13 cellular contexts compared by ENCODE assay signal in genomic region chr4:107853444-107854325, GRCh38. TPM values are rescaled to one million over a fixed set of nuclear protein-coding genes. Genes with fewer than 3 reads are reported as not detected.
DNase-seq lines count a peak whose midpoint lies in the region; ATAC-seq, FAIRE-seq and TF ChIP-seq lines count a peak whose summit lies in the region.
"Had no signal": no experiment of that assay in that cellular context is flagged by ENCODE, and none has a peak within 500 bp of the region (broad histone marks: within the 10 kb centered on the region; RNA-seq: fewer than 3 reads in every experiment).

No MANE protein-coding gene starts in this region.

- no peak overlapping the region for H3K4me3 ChIP-seq in RWPE2 (ENCODE audit: severe bottlenecking)

- peak overlapping the region; percentile 72 for H3K27ac ChIP-seq in RWPE2 (ENCODE audit: poor library complexity, severe bottlenecking)

- no peak for TF ChIP-seq CTCF in RWPE2 (IDR thresholded peaks at IDR 0.05; ENCODE audit: poor library complexity, severe bottlenecking)

- DNase-seq in Daoy (ENCODE audit: low read depth) (peak; percentile 33), RWPE2 (ENCODE audit: low spot score) (no peak), foreskin melanocyte (peak; percentile 56), pulmonary artery endothelial cell (ENCODE audit: low read depth, low spot score) (peak; percentile 33), NCI-H2081 treated with DMSO at 0.1 percent for 48 hours (lab: John Stamatoyannopoulos, UW) (no peak), SIG-M5 treated with dmso at 0.1 percent for 504 hours (lab: John Stamatoyannopoulos, UW; ENCODE audit: unreplicated experiment) (no peak), ureter (ENCODE audit: low spot score) (no peak), GM12892 (ENCODE audit: insufficient read length) (no peak)
- DNase-seq: activated CD4-positive, alpha-beta memory T cell treated with anti-CD3 and anti-CD28 coated beads, Interleukin-2, amount 10 ng/mL, durations not matched to agents 7 days and 5 days; CD8-positive, alpha-beta memory T cell; NCI-H1105 treated with DMSO at 0.1 percent for 48 hours; retina; stimulated activated CD8-positive, alpha-beta memory T cell treated with anti-CD3 and anti-CD28 coated beads, Interleukin-4, amount 100 ng/mL, for 48 hours had no signal

- H3K27me3 ChIP-seq in RWPE2 (ENCODE audit: insufficient read depth, poor library complexity, severe bottlenecking) = no peaks in the 10 kb centered on the region

- TF ChIP-seq POLR2A in GM12892 (IDR thresholded peaks at IDR 0.05; ENCODE audit: low read depth, low read length) = no peak

- peaks cover 36% of the 10 kb centered on the region for H3K4me1 ChIP-seq in RWPE2 (ENCODE audit: insufficient read depth, poor library complexity, severe bottlenecking)

- no peaks in the 10 kb centered on the region for H3K9me3 ChIP-seq in RWPE2 (ENCODE audit: severe bottlenecking)

- ATAC-seq in RWPE2 (ENCODE audit: low read depth) = peak; percentile 74

- FAIRE-seq in GM12892 (lab: Jason Lieb, UNC) = no peak

- H3K36me3 ChIP-seq in RWPE2 (ENCODE audit: low read depth) = no peaks in the 10 kb centered on the region; the same call in 1 of the 2 replicates

RNA-seq across cellular contexts. Expression of gene SGMS2, which starts 29.0 kb away (rescaled TPM):
- total RNA-seq in Daoy (2014; rRNA removed; shearing (Covaris generic)) = 19.6 and 22.3 TPM in 2 replicates
- total RNA-seq in pulmonary artery endothelial cell (78.6 and 121 TPM in 2 replicates), ureter (17.3 TPM)
- not detected for polyA plus RNA-seq in GM12892 (2012; ENCODE audit: missing spikeins)
- polyA plus RNA-seq: CD8-positive, alpha-beta memory T cell had no signal

Comparison
In these comparisons a context has a peak if more than half of its experiments do, and no peak if none do; other contexts are left out.
1. DNase-seq: peak in Daoy (single experiment), foreskin melanocyte (single experiment) and pulmonary artery endothelial cell (single experiment); none in RWPE2 (single experiment), NCI-H2081 treated with DMSO at 0.1 percent for 48 hours (single experiment), SIG-M5 treated with dmso at 0.1 percent for 504 hours (single experiment), ureter (single experiment) and GM12892 (single experiment).